Comparison of ENCODE assay signal across 20 cellular contexts in genomic region chr5:6083311-6083941, GRCh38.
A peak's percentile ranks its signal among the peaks of the same experiment; 100 is the strongest.
DNase-seq lines count a peak whose midpoint lies in the region; TF ChIP-seq lines count a peak whose summit lies in the region.
"Had no signal": no experiment of that assay in that cellular context is flagged by ENCODE, and none has a peak within 500 bp of the region (broad histone marks: within the 10 kb centered on the region; RNA-seq: fewer than 3 reads in every experiment).

No MANE protein-coding gene starts in this region.

- H2BK120ac ChIP-seq in neuronal stem cell (ENCODE audit: low read depth, low read length) = no peak overlapping the region

- H3K27me3 Mint-ChIP-seq in brain = peaks cover 4% of the 10 kb centered on the region

- DNase-seq in NCI-H748 (lab: John Stamatoyannopoulos, UW; ENCODE audit: unreplicated experiment) (peak; percentile 28), NCI-H748 treated with DMSO at 0.1 percent for 48 hours (lab: John Stamatoyannopoulos, UW) (no peak), iPS-NIHi11 (ENCODE audit: low spot score) (peak; percentile 14), neuronal stem cell (ENCODE audit: low spot score) (no peak), kidney tubule cell (ENCODE audit: low spot score) (no peak), germinal center (ENCODE audit: low spot score) (no peak), ACHN (no peak)
- DNase-seq: BE2C, Calu3, DMS79 treated with DMSO at 0.1 percent for 48 hours, Kasumi-1, NCI-H187, NCI-H2171 treated with DMSO at 0.1 percent for 48 hours, NCI-H345, NCI-H510A treated with DMSO at 0.1 percent for 48 hours, NCI-H82 had no signal

- no peak overlapping the region for H2BK15ac ChIP-seq in neuronal stem cell (ENCODE audit: low read length)

- H2BK5ac ChIP-seq in neuronal stem cell (ENCODE audit: low read length) = peak overlapping the region; percentile 11

- H3K23ac ChIP-seq in neuronal stem cell (ENCODE audit: low read depth, low read length, poor library complexity) = peak overlapping the region; percentile 74

- no peak overlapping the region for H3K4me2 ChIP-seq in neuronal stem cell (ENCODE audit: insufficient read depth, low read length, poor library complexity, severe bottlenecking)

- H2AFZ ChIP-seq in neuronal stem cell (ENCODE audit: low read length) = no peak overlapping the region

- no peak overlapping the region for H3K27ac ChIP-seq in neuronal stem cell (replicated peaks; ENCODE audit: low read length)
- H3K27ac ChIP-seq: 22Rv1, RWPE1 had no signal

- H3K79me1 ChIP-seq in neuronal stem cell (ENCODE audit: low read depth, low read length) = peaks cover 2% of the 10 kb centered on the region

- H3K9me3 ChIP-seq in neuronal stem cell (replicated peaks in 1 of 2; ENCODE audit: control insufficient read depth in 2 of 2, insufficient read depth in 1 of 2, low read depth in 1 of 2, low read length in 2 of 2) = peaks cover 0 to 4% of the 10 kb centered on the region in 2 donors
- H3K9me3 ChIP-seq: BE2C had no signal

- H4K91ac ChIP-seq in neuronal stem cell (ENCODE audit: low read depth, low read length, poor library complexity) = peak overlapping the region; percentile 7

- H4K8ac ChIP-seq in neuronal stem cell (ENCODE audit: low read depth, low read length) = no peak overlapping the region

- peak overlapping the region; percentile 88 for H3K18ac ChIP-seq in neuronal stem cell (ENCODE audit: low read length)

- no peaks in the 10 kb centered on the region for H3K36me3 Mint-ChIP-seq in brain
- H3K36me3 Mint-ChIP-seq: CD14-positive monocyte had no signal

- peak overlapping the region; percentile 10 to 95 (median 55) for H3K27ac Mint-ChIP-seq in brain

- no peak overlapping the region for H3K4ac ChIP-seq in neuronal stem cell (ENCODE audit: low read length)

- H2BK12ac ChIP-seq in neuronal stem cell (ENCODE audit: low read length) = no peak overlapping the region

- H2AK5ac ChIP-seq in neuronal stem cell (ENCODE audit: low read depth, low read length) = no peak overlapping the region

- TF ChIP-seq CTCF in brain (conservative IDR thresholded peaks at IDR 0.05) = no peak

- peaks cover 0 to 2% of the 10 kb centered on the region in 2 donors for H3K36me3 ChIP-seq in neuronal stem cell (replicated peaks in 1 of 2; ENCODE audit: control insufficient read depth in 2 of 2, insufficient read depth in 2 of 2, low read length in 2 of 2)
- H3K36me3 ChIP-seq: BE2C had no signal

- peaks cover 0 to 8% of the 10 kb centered on the region in 2 donors for H3K4me1 ChIP-seq in neuronal stem cell (ENCODE audit: control insufficient read depth in 2 of 2, insufficient read depth in 1 of 2, low read depth in 1 of 2, low read length in 2 of 2)

- H3K9me3 Mint-ChIP-seq in brain = no peaks in the 10 kb centered on the region

- H3K9ac ChIP-seq in neuronal stem cell (ENCODE audit: low read depth, low read length, poor library complexity) = peak overlapping the region; percentile 56

- no peak overlapping the region for H3K4me3 ChIP-seq in neuronal stem cell (ENCODE audit: low read length in 2 of 2)

- in situ Hi-C loops in ACHN (cut with HindIII; ENCODE audit: low pct_ligation_motif_present, low pct_unique_long_range_greater_than_20kb, low sequenced_read_pairs) = no loop called here

- H3K14ac ChIP-seq in neuronal stem cell (ENCODE audit: low read length) = no peak overlapping the region

- no peaks in the 10 kb centered on the region for H3K27me3 ChIP-seq in neuronal stem cell (ENCODE audit: control insufficient read depth in 3 of 3, insufficient read depth in 3 of 3, low read depth in 1 of 3, low read length in 3 of 3)
- H3K27me3 ChIP-seq: BE2C had no signal

- WGBS in neuronal stem cell (ENCODE audit: extremely low coverage in 2 of 2, insufficient read length in 2 of 2, insufficient replicate concordance in 1 of 2), 2 donors = no CpG with 5 or more reads among the region's 11 CpGs

- peaks cover 62% of the 10 kb centered on the region for H3K4me1 Mint-ChIP-seq in brain
- H3K4me1 Mint-ChIP-seq: CD14-positive monocyte had no signal

- H3K4me3 Mint-ChIP-seq in brain = no peak overlapping the region
- H3K4me3 Mint-ChIP-seq: CD14-positive monocyte had no signal

Comparison
In these comparisons a context has a peak if more than half of its experiments do, and no peak if none do; other contexts are left out.
1. DNase-seq: peak in NCI-H748 (single experiment) and iPS-NIHi11 (single experiment); none in NCI-H748 treated with DMSO at 0.1 percent for 48 hours (single experiment), neuronal stem cell (single experiment), kidney tubule cell (single experiment), germinal center (single experiment) and ACHN (single experiment).